ENCODE assay signal across 8 cellular contexts in the genomic region with DNA sequence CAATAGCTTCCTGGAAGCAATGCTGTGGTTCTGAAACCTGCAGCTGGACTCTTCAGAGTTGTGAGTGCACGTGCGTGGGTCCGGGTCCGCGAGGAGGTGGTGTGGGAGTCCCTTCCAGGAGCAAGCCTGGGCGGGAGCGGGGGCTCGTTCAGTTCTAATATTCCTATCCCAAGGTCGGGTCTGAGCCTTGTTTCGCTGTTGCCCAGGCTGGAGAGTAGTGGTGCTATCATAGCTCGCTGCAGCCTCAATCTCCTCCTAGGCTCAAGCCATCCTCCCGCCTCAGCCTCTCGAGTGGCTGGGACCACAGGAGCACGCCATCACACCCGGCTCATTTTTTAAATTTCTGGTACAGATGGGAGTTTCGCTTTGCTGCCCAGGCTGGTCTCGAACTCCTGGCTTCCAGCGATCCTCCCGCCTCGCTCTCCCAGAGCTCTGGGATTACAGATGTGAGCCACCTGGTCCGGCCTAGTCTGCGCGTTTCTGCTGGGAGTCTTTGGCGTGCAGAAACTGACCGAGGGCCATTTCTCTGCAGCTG. TPM values are rescaled to one million over a fixed set of nuclear protein-coding genes. Genes with fewer than 3 reads are reported as not detected.
A peak's percentile ranks its signal among the peaks of the same experiment; 100 is the strongest.
DNase-seq lines count a peak whose midpoint lies in the region; ATAC-seq and TF ChIP-seq lines count a peak whose summit lies in the region.

No MANE protein-coding gene starts in this region.

- DNase-seq in AG04450 (ENCODE audit: low read depth, low spot score) (no peak), brain microvascular endothelial cell (no peak), midbrain (lab: John Stamatoyannopoulos, UW) (peak; percentile 44), EL (no peak), GDM1 (lab: John Stamatoyannopoulos, UW) (no peak)

- peaks cover 7% of the 10 kb centered on the region; the same call in 1 of the 2 replicates for H3K36me3 ChIP-seq in HUES48 (ENCODE audit: control insufficient read depth, insufficient read depth, low read length)
- no peaks in the 10 kb centered on the region for H3K36me3 ChIP-seq in brain microvascular endothelial cell (replicated peaks)

- CTCF ChIA-PET in AG04450 (lab: Charles Lee): no interaction called here

- H3K9me3 ChIP-seq in AG04450 (ENCODE audit: control insufficient read depth, insufficient read depth, low read length) (peaks cover 56% of the 10 kb centered on the region), HUES48 (ENCODE audit: control insufficient read depth, insufficient read depth, low read length) (no peaks in the 10 kb centered on the region)

- peak overlapping the region; percentile 59 for H3K9ac ChIP-seq in HUES48 (ENCODE audit: low read depth, low read length)

- H3K4me3 ChIP-seq in AG04450 (ENCODE audit: low read depth, low read length) (peak overlapping the region; percentile 70), HUES48 (ENCODE audit: low read depth, low read length) (peak overlapping the region; percentile 72), brain microvascular endothelial cell (ENCODE audit: low read depth, low read length) (peak overlapping the region; percentile 77)

- no peak for ATAC-seq in GM19023 (IDR thresholded peaks at IDR 0.05; ENCODE audit: unreplicated experiment)
- ATAC-seq in HG03175 (IDR thresholded peaks at IDR 0.05; ENCODE audit: unreplicated experiment): no peak

- POLR2A ChIA-PET in AG04450 (lab: Yijun Ruan, JAX): interaction anchor here (1.4 kb wide), 1 partner anchor 72 kb away, joined by 6 read pairs; a partner anchor contains a TSS

- H3K27ac ChIP-seq in AG04450 (ENCODE audit: low read depth, low read length): peak overlapping the region; percentile 90
- H3K27ac ChIP-seq in HUES48 (ENCODE audit: low read depth, low read length): no peak overlapping the region
- peak overlapping the region; percentile 86 for H3K27ac ChIP-seq in brain microvascular endothelial cell

- no peaks in the 10 kb centered on the region for H3K4me1 ChIP-seq in HUES48 (ENCODE audit: control insufficient read depth, insufficient read depth, low read length)

- H3K27me3 ChIP-seq in AG04450 (ENCODE audit: control insufficient read depth, insufficient read depth, low read length) (no peaks in the 10 kb centered on the region), HUES48 (ENCODE audit: control insufficient read depth, insufficient read depth, low read length) (peaks cover 37% of the 10 kb centered on the region), brain microvascular endothelial cell (replicated peaks) (no peaks in the 10 kb centered on the region)

- in situ Hi-C loops in brain microvascular endothelial cell (cut with HindIII; ENCODE audit: low pct_ligation_motif_present, low sequenced_read_pairs): no loop called here

- no peak for TF ChIP-seq CTCF in AG04450 (IDR thresholded peaks at IDR 0.05; ENCODE audit: low read depth, low read length)
- TF ChIP-seq CTCF in brain microvascular endothelial cell (IDR thresholded peaks at IDR 0.05; ENCODE audit: low read depth, low read length, missing control alignments): no peak

RNA-seq across cellular contexts. Expression of a gene that starts 0.6 kb away (rescaled TPM):
- 4.6 and 6.2 TPM in 2 replicates for polyA plus RNA-seq in AG04450 (2011; rRNA removed)
- polyA minus RNA-seq in AG04450 (2011; rRNA and poly(A)+ RNA removed): 4.5 and 10.0 TPM in 2 replicates

RNA-seq across cellular contexts. Expression of a gene that starts 38.8 kb away (rescaled TPM):
- 2.0 and 2.7 TPM in 2 replicates for polyA plus RNA-seq in AG04450 (2011; rRNA removed)
- polyA minus RNA-seq in AG04450 (2011; rRNA and poly(A)+ RNA removed): 2.4 and 6.7 TPM in 2 replicates
